In the genomic region with DNA sequence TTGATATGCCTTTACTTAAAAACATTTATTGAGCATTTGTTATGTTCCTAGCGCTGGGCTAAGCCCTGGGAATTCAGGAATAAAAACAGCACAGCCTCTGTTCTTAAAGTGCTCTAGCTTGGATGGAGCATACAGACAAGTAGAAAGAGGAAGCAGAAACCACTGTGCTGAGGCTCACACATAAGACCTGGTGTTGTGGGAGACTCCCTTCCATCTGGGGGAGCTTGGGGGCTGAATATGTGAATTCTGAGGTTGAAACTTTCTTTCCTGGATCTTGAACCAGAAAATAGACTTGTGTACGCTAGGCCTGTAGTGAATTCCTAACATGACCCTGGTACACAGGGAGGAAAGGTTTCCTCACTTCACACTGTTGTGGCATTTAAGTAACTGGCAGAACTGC, we compare ENCODE assay signal across 36 cellular contexts.
"Had no signal": no experiment of that assay in that cellular context is flagged by ENCODE, and none has a peak within 500 bp of the region (broad histone marks: within the 10 kb centered on the region; RNA-seq: fewer than 3 reads in every experiment).

No MANE protein-coding gene starts in this region.

- H3K4me3 Mint-ChIP-seq: activated CD4-positive, alpha-beta T cell treated with anti-CD3 and anti-CD28 coated beads, Interleukin-2, amount 10 ng/mL, durations not matched to agents 7 days and 5 days; activated CD8-positive, alpha-beta T cell treated with anti-CD3 and anti-CD28 coated beads, Interleukin-2, amount 10 ng/mL, durations not matched to agents 7 days and 5 days; activated T-cell treated with anti-CD3 and anti-CD28 coated beads, Interleukin-2, amount 50 U/mL, for 24 hours; brain had no signal

- H3K9me3 Mint-ChIP-seq: activated CD4-positive, alpha-beta T cell treated with anti-CD3 and anti-CD28 coated beads, Interleukin-2, amount 10 ng/mL, durations not matched to agents 7 days and 5 days; activated naive CD4-positive, alpha-beta T cell treated with anti-CD3 and anti-CD28 coated beads, Interleukin-2, amount 50 U/mL, for 72 hours; activated T-cell treated with anti-CD3 and anti-CD28 coated beads, Interleukin-2, amount 50 U/mL, for 24 hours; activated T-helper 2 cell treated with anti-CD3 and anti-CD28 coated beads, Interferon-gamma antibody, Interleukin-2, Interleukin-4, amounts not matched to agents 10 μg/mL and 5 μg/mL and 100 μg/mL, durations not matched to agents 14 hours and 24 hours and 36 hours had no signal

- H3K27me3 ChIP-seq: adrenal gland, MG63, SJCRH30 had no signal

- H3K4me1 Mint-ChIP-seq: activated CD4-positive, alpha-beta T cell treated with anti-CD3 and anti-CD28 coated beads, Interleukin-2, amount 10 ng/mL, durations not matched to agents 7 days and 5 days had no signal

- H3K27ac Mint-ChIP-seq: activated CD4-positive, alpha-beta T cell treated with anti-CD3 and anti-CD28 coated beads, Interleukin-2, amount 10 ng/mL, durations not matched to agents 7 days and 5 days; activated CD8-positive, alpha-beta T cell treated with anti-CD3 and anti-CD28 coated beads, Interleukin-2, amount 10 ng/mL, durations not matched to agents 7 days and 5 days; activated naive CD4-positive, alpha-beta T cell treated with anti-CD3 and anti-CD28 coated beads, Interleukin-2, amount 50 U/mL, for 72 hours; activated T-cell treated with anti-CD3 and anti-CD28 coated beads, Interleukin-2, amount 50 U/mL, for 24 hours; activated T-helper 2 cell treated with anti-CD3 and anti-CD28 coated beads, Interferon-gamma antibody, Interleukin-2, Interleukin-4, amounts not matched to agents 10 μg/mL and 5 μg/mL and 100 μg/mL, durations not matched to agents 14 hours and 24 hours and 36 hours had no signal

- H3K27ac ChIP-seq: adrenal gland, SJCRH30, SK-N-MC, WERI-Rb-1 had no signal

- H3K36me3 ChIP-seq: adrenal gland, MG63, SJCRH30, WERI-Rb-1 had no signal

- H3K4me3 ChIP-seq: adrenal gland, MG63, SJCRH30, SK-N-MC had no signal

- H3K27me3 Mint-ChIP-seq: activated CD4-positive, alpha-beta T cell treated with anti-CD3 and anti-CD28 coated beads, Interleukin-2, amount 10 ng/mL, durations not matched to agents 7 days and 5 days had no signal

- H3K9me3 ChIP-seq: adrenal gland, MG63, SJCRH30 had no signal

- ATAC-seq: activated CD8-positive, alpha-beta T cell treated with anti-CD3 and anti-CD28 coated beads, Interleukin-2, amount 10 ng/mL, durations not matched to agents 7 days and 5 days; activated naive CD4-positive, alpha-beta T cell treated with anti-CD3 and anti-CD28 coated beads, Interleukin-2, amount 50 U/mL, for 72 hours had no signal

- H3K4me1 ChIP-seq: adrenal gland, SJCRH30 had no signal

- DNase-seq: activated CD4-positive, alpha-beta T cell treated with anti-CD3 and anti-CD28 coated beads for 1 hour; activated CD4-positive, alpha-beta T cell treated with anti-CD3 and anti-CD28 coated beads, Interleukin-2, amount 10 ng/mL, durations not matched to agents 7 days and 5 days; activated CD4-positive, alpha-beta T cell treated with anti-CD3 and anti-CD28 coated beads, Interleukin-2, amount 50 U/mL, for 48 hours; activated CD4-positive, CD25-positive, alpha-beta regulatory T cell; activated CD8-positive, alpha-beta T cell treated with anti-CD3 and anti-CD28 coated beads, Interleukin-2, amount 10 ng/mL, durations not matched to agents 7 days and 5 days; activated gamma-delta T cell; activated naive CD4-positive, alpha-beta T cell treated with Interleukin-2 at 50 U/mL for 16 hours; activated T-cell treated with anti-CD3 and anti-CD28 coated beads, Interleukin-2, amount 50 U/mL, for 24 hours; adrenal gland; caudate nucleus; cerebellar nuclear complex; Karpas-422; KBM-7; MG63; NCI-H1092 treated with DMSO at 0.1 percent for 48 hours; NCI-H1417; NCI-H146; NCI-H187; NCI-H2029 treated with DMSO at 0.1 percent for 48 hours; NCI-H2107; NCI-H2171; NCI-H510A; NCI-H526; NCI-H748 treated with DMSO at 0.1 percent for 48 hours; NK-92 treated with Interleukin-12 subunit alpha and Interleukin-12 subunit beta, amount 100 ng/mL, for 24 hours; SHP77; SJCRH30; SW 1271; T-helper 1 cell; T-helper 2 cell; T-helper 9 cell had no signal

- H3K36me3 Mint-ChIP-seq: activated naive CD4-positive, alpha-beta T cell treated with anti-CD3 and anti-CD28 coated beads, Interleukin-2, amount 50 U/mL, for 72 hours; brain had no signal
